In the genomic region with DNA sequence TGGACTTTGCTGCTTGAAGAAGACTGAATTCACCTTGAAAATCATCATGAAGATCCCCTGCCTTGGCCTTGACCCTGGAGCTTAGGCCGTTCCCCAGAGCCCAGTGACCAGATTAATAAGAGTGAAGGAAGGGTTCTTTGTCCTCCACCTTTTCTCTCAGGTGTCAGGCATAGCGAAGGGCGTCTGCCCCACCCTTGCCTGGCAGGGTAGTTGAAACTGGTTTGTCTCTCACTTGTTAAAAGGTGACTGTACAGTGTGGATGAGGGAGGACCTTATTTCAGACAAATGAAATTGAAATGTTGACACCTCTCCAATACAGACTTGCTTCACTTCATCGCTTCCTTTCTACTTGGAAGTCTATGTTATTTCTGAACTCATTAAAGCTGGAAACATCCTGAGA, we compare ENCODE assay signal across 28 cellular contexts.
DNase-seq lines count a peak whose midpoint lies in the region; ATAC-seq and TF ChIP-seq lines count a peak whose summit lies in the region.
"Had no signal": no experiment of that assay in that cellular context is flagged by ENCODE, and none has a peak within 500 bp of the region (broad histone marks: within the 10 kb centered on the region; RNA-seq: fewer than 3 reads in every experiment).

No MANE protein-coding gene starts in this region.

- intact Hi-C loops in left ventricle myocardium inferior (cut with micrococcal nuclease) (no loop called here), Right ventricle myocardium inferior (cut with DNase I) (no loop called here), mucosa of descending colon (cut with DNase I, micrococcal nuclease) (no loop called here)

- peak overlapping the region; percentile 67 for H3K27ac ChIP-seq in left ventricle myocardium inferior (replicated peaks)
- H3K27ac ChIP-seq in effector memory CD4-positive, alpha-beta T cell (ENCODE audit: insufficient read depth, low read length, poor library complexity, severe bottlenecking): no peak overlapping the region
- H3K27ac ChIP-seq: sigmoid colon, tibial nerve had no signal

- ATAC-seq in Right ventricle myocardium inferior: no peak
- ATAC-seq in mucosa of descending colon: peak; percentile 62
- ATAC-seq: HepG2, left lobe of liver, SK-N-SH treated with all-trans-retinoic acid at 6 μM for 48 hours had no signal

- H3K4me3 ChIP-seq in left ventricle myocardium inferior (no peak overlapping the region), epithelial cell of esophagus (ENCODE audit: low read length) (no peak overlapping the region), mucosa of descending colon (no peak overlapping the region)
- H3K4me3 ChIP-seq in effector memory CD4-positive, alpha-beta T cell (ENCODE audit: insufficient read depth, low read depth, low read length, poor library complexity, severe bottlenecking): no peak overlapping the region
- H3K4me3 ChIP-seq: HAP-1, prostate gland, sigmoid colon, stomach, tibial nerve had no signal

- no peaks in the 10 kb centered on the region for H3K9me3 ChIP-seq in left ventricle myocardium inferior (replicated peaks)
- no peaks in the 10 kb centered on the region for H3K9me3 ChIP-seq in mucosa of descending colon
- no peaks in the 10 kb centered on the region for H3K9me3 ChIP-seq in effector memory CD4-positive, alpha-beta T cell (ENCODE audit: control insufficient read depth, low read length)
- H3K9me3 ChIP-seq: HAP-1, prostate gland, sigmoid colon, stomach had no signal

- no peaks in the 10 kb centered on the region for H3K27me3 ChIP-seq in left ventricle myocardium inferior (ENCODE audit: low read depth)
- no peaks in the 10 kb centered on the region for H3K27me3 ChIP-seq in effector memory CD4-positive, alpha-beta T cell (replicated peaks; ENCODE audit: control insufficient read depth, insufficient read depth, low read length, poor library complexity, severe bottlenecking)
- H3K27me3 ChIP-seq: sigmoid colon, stomach, tibial nerve had no signal

- H3K4me1 ChIP-seq in left ventricle myocardium inferior (peaks cover 44% of the 10 kb centered on the region), mucosa of descending colon (ENCODE audit: low read depth) (peaks cover 40% of the 10 kb centered on the region)
- peaks cover 4% of the 10 kb centered on the region for H3K4me1 ChIP-seq in effector memory CD4-positive, alpha-beta T cell (ENCODE audit: control insufficient read depth, insufficient read depth, low read length, poor library complexity, severe bottlenecking)
- H3K4me1 ChIP-seq: HAP-1 had no signal

- TF ChIP-seq CTCF in left ventricle myocardium inferior (IDR thresholded peaks at IDR 0.05; ENCODE audit: borderline replicate concordance): no peak
- TF ChIP-seq CTCF in epithelial cell of esophagus (IDR thresholded peaks at IDR 0.05; ENCODE audit: insufficient read depth, low read depth, low read length, missing control alignments): no peak
- no peak for TF ChIP-seq CTCF in mucosa of descending colon (IDR thresholded peaks at IDR 0.05)

- DNase-seq in left ventricle myocardium inferior: no peak
- DNase-seq in Right ventricle myocardium inferior (ENCODE audit: missing footprints): no peak
- DNase-seq in epithelial cell of esophagus (ENCODE audit: low read depth): peak; percentile 67
- DNase-seq in mucosa of descending colon: peak; percentile 61 to 67 (median 67)
- DNase-seq in NCI-H345 treated with DMSO at 0.1 percent for 48 hours (lab: John Stamatoyannopoulos, UW; ENCODE audit: unreplicated experiment): no peak
- DNase-seq in effector memory CD4-positive, alpha-beta T cell: no peak
- no peak for DNase-seq in NCI-H1417 treated with DMSO at 0.1 percent for 48 hours (lab: John Stamatoyannopoulos, UW)
- DNase-seq: activated CD4-positive, alpha-beta T cell treated with anti-CD3 and anti-CD28 coated beads, Interleukin-2, amount 50 U/mL, for 1 hour; activated CD8-positive, alpha-beta memory T cell treated with anti-CD3 and anti-CD28 coated beads, Interleukin-2, amount 50 U/mL, for 48 hours; C1 segment of cervical spinal cord; COR-L47; DMS53; foreskin fibroblast; Karpas-422; mesendoderm; NCI-H146; NCI-H2107; nucleus accumbens; OCI-M1; sigmoid colon; stimulated activated CD4-positive, alpha-beta T cell treated with anti-CD3 and anti-CD28 coated beads, Interleukin-15, amount 100 ng/mL, for 24 hours; stomach had no signal

- peaks cover 16% of the 10 kb centered on the region for H3K36me3 ChIP-seq in left ventricle myocardium inferior
- H3K36me3 ChIP-seq in mucosa of descending colon (ENCODE audit: low read depth): no peaks in the 10 kb centered on the region
- H3K36me3 ChIP-seq in effector memory CD4-positive, alpha-beta T cell (ENCODE audit: control insufficient read depth, insufficient read depth, low read length): no peaks in the 10 kb centered on the region
- H3K36me3 ChIP-seq: HAP-1, prostate gland, tibial nerve had no signal

Comparison
In these comparisons a context has a peak if more than half of its experiments do, and no peak if none do; other contexts are left out.
1. DNase-seq: peak in epithelial cell of esophagus (single experiment) and mucosa of descending colon (3 of 3); none in left ventricle myocardium inferior (single experiment), Right ventricle myocardium inferior (single experiment), NCI-H345 treated with DMSO at 0.1 percent for 48 hours (single experiment), effector memory CD4-positive, alpha-beta T cell (0 of 3) and NCI-H1417 treated with DMSO at 0.1 percent for 48 hours (single experiment).